ENCODE assay signal across 9 cellular contexts in genomic region chr13:108176685-108177274, GRCh38. TPM values are rescaled to one million over a fixed set of nuclear protein-coding genes. Genes with fewer than 3 reads are reported as not detected.
DNase-seq lines count a peak whose midpoint lies in the region; ATAC-seq and TF ChIP-seq lines count a peak whose summit lies in the region.
"Had no signal": no experiment of that assay in that cellular context is flagged by ENCODE, and none has a peak within 500 bp of the region (broad histone marks: within the 10 kb centered on the region; RNA-seq: fewer than 3 reads in every experiment).

No MANE protein-coding gene starts in this region.

- no peak overlapping the region for H3K4me3 ChIP-seq in Caco-2 (ENCODE audit: low read depth, low read length)
- H3K4me3 ChIP-seq in SJCRH30, result no peak overlapping the region

- H3K4me1 ChIP-seq in Caco-2, result no peaks in the 10 kb centered on the region
- H3K4me1 ChIP-seq in SJCRH30, result no peaks in the 10 kb centered on the region

- H3K9me3 ChIP-seq in Caco-2 (no peaks in the 10 kb centered on the region), SJCRH30 (replicated peaks) (no peaks in the 10 kb centered on the region)

- H3K27me3 ChIP-seq in Caco-2 (replicated peaks; ENCODE audit: control insufficient read depth, insufficient read depth, low read length) (no peaks in the 10 kb centered on the region), SJCRH30 (no peaks in the 10 kb centered on the region)

- peak; percentile 24 to 52 for TF ChIP-seq CTCF in Caco-2 (IDR thresholded peaks at IDR 0.05; ENCODE audit: insufficient read depth in 1 of 2, low read depth in 1 of 2, low read length in 1 of 2, severe bottlenecking in 1 of 2, unreplicated experiment in 1 of 2)

- H3K36me3 Mint-ChIP-seq in Caco-2 (ENCODE audit: insufficient read depth, unreplicated experiment), result no peaks in the 10 kb centered on the region
- no peaks in the 10 kb centered on the region for H3K36me3 Mint-ChIP-seq in activated naive CD8-positive, alpha-beta T cell treated with anti-CD3 and anti-CD28 coated beads, Interleukin-2, amount 10 ng/mL, durations not matched to agents 7 days and 5 days

- H3K4me3 Mint-ChIP-seq in Caco-2 (ENCODE audit: unreplicated experiment), result no peak overlapping the region
- no peak overlapping the region for H3K4me3 Mint-ChIP-seq in activated naive CD8-positive, alpha-beta T cell treated with anti-CD3 and anti-CD28 coated beads, Interleukin-2, amount 10 ng/mL, durations not matched to agents 7 days and 5 days

- no peaks in the 10 kb centered on the region for H3K4me1 Mint-ChIP-seq in Caco-2 (ENCODE audit: low read depth, unreplicated experiment)
- no peaks in the 10 kb centered on the region for H3K4me1 Mint-ChIP-seq in activated naive CD8-positive, alpha-beta T cell treated with anti-CD3 and anti-CD28 coated beads, Interleukin-2, amount 10 ng/mL, durations not matched to agents 7 days and 5 days

- H3K9me3 Mint-ChIP-seq in Caco-2 (ENCODE audit: unreplicated experiment), result peaks cover 23% of the 10 kb centered on the region
- H3K9me3 Mint-ChIP-seq in activated naive CD8-positive, alpha-beta T cell treated with anti-CD3 and anti-CD28 coated beads, Interleukin-2, amount 10 ng/mL, durations not matched to agents 7 days and 5 days, result peaks cover 3% of the 10 kb centered on the region

- H3K36me3 ChIP-seq in Caco-2 (ENCODE audit: control insufficient read depth, insufficient read depth, low read length), result no peaks in the 10 kb centered on the region
- H3K36me3 ChIP-seq in SJCRH30, result no peaks in the 10 kb centered on the region

- intact Hi-C loops in Caco-2 (cut with micrococcal nuclease; ENCODE audit: unreplicated experiment), result loop anchor here (1.0 kb wide), 1 partner anchor 38 kb away; no protein-coding TSS in a partner anchor

- ATAC-seq in GM21529 (IDR thresholded peaks at IDR 0.05; ENCODE audit: unreplicated experiment) (peak; percentile 81), GM19397 (IDR thresholded peaks at IDR 0.05; ENCODE audit: unreplicated experiment) (no peak)
- ATAC-seq in activated naive CD8-positive, alpha-beta T cell treated with anti-CD3 and anti-CD28 coated beads, Interleukin-2, amount 10 ng/mL, durations not matched to agents 7 days and 5 days (ENCODE audit: low read depth), result no peak

- POLR2A ChIA-PET in Caco-2 (lab: Charles Lee), result no interaction called here
- POLR2A ChIA-PET in activated naive CD8-positive, alpha-beta T cell treated with anti-CD3 and anti-CD28 coated beads, Interleukin-2, amount 10 ng/mL, durations not matched to agents 7 days and 5 days (lab: Charles Lee), result no interaction called here

- H3K27ac Mint-ChIP-seq in Caco-2 (ENCODE audit: unreplicated experiment), result no peak overlapping the region
- H3K27ac Mint-ChIP-seq in activated naive CD8-positive, alpha-beta T cell treated with anti-CD3 and anti-CD28 coated beads, Interleukin-2, amount 10 ng/mL, durations not matched to agents 7 days and 5 days, result no peak overlapping the region

- H3K27me3 Mint-ChIP-seq in Caco-2 (ENCODE audit: insufficient read depth, unreplicated experiment), result no peaks in the 10 kb centered on the region
- peaks cover 8% of the 10 kb centered on the region for H3K27me3 Mint-ChIP-seq in activated naive CD8-positive, alpha-beta T cell treated with anti-CD3 and anti-CD28 coated beads, Interleukin-2, amount 10 ng/mL, durations not matched to agents 7 days and 5 days

- CTCF ChIA-PET in Caco-2 (lab: Charles Lee), result no interaction called here

- peak in 1 of 2 experiments; percentile 44 for DNase-seq in Caco-2
- DNase-seq in SJCRH30, result peak; percentile 26 to 53
- DNase-seq in activated naive CD8-positive, alpha-beta T cell treated with anti-CD3 and anti-CD28 coated beads, Interleukin-2, amount 10 ng/mL, durations not matched to agents 7 days and 5 days, result peak; percentile 50
- peak; percentile 17 for DNase-seq in kidney tubule cell (ENCODE audit: low spot score)
- peak in 5 of 6 experiments; percentile 14 to 34 (median 24) for DNase-seq in stimulated activated naive CD4-positive, alpha-beta T cell (lab: John Stamatoyannopoulos, UW)
- no peak for DNase-seq in NCI-H446 treated with DMSO at 0.1 percent for 48 hours (lab: John Stamatoyannopoulos, UW)

- H3K27ac ChIP-seq in SJCRH30, result no peak overlapping the region
- H3K27ac ChIP-seq: KMS-11 had no signal

- no TSS peak for BruUV-seq in Caco-2 (replicated peaks; lab: Mats Ljungman, UMichigan)

RNA-seq across cellular contexts. Expression of gene LIG4, which starts 38.6 kb away (rescaled TPM):
- 9.0 and 9.6 TPM in 2 replicates for total RNA-seq in Caco-2 (2022)
- 9.8 and 10.8 TPM in 2 replicates for total RNA-seq in SJCRH30 (2014; rRNA removed; shearing (Covaris generic))
- 10 to 100 TPM; 10.7 to 11.4 TPM for total RNA-seq in activated naive CD8-positive, alpha-beta T cell treated with anti-CD3 and anti-CD28 coated beads, Interleukin-2, amount 10 ng/mL, durations not matched to agents 7 days and 5 days

RNA-seq across cellular contexts. Expression of gene ABHD13, which starts 41.4 kb away (rescaled TPM):
- 9.5 and 9.9 TPM in 2 replicates for total RNA-seq in Caco-2 (2022)
- total RNA-seq in SJCRH30 (2014; rRNA removed; shearing (Covaris generic)), result 11.5 and 13.5 TPM in 2 replicates
- 10 to 100 TPM; 10.1 to 11.5 TPM for total RNA-seq in activated naive CD8-positive, alpha-beta T cell treated with anti-CD3 and anti-CD28 coated beads, Interleukin-2, amount 10 ng/mL, durations not matched to agents 7 days and 5 days
